In the genomic region with DNA sequence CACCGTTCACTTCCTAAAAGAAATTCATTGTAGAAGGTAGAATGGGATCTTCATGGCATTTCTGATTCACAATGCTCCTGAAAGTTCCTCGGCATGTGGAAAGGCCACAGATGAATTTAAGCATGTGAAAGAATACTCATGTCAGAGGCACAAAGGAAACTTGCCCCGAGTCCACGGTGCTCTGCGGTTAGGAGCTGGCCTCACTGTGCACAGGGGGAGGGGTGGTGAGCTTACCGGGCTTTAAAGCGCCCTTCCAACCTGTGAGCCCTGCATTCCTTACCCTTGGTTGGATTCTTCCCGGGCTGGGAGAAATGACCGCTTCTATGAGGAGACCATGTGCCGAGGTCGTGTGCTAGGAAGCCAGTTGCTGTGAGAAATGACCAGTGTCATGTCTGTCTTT, we compare ENCODE assay signal across 1 cellular context.
TF ChIP-seq lines count a peak whose summit lies in the region.

No MANE protein-coding gene starts in this region.

TF ChIP-seq in GM23338, 12 proteins besides CTCF, POLR2A, EP300 and RAD21:
- TF ChIP-seq, protein P1, sequence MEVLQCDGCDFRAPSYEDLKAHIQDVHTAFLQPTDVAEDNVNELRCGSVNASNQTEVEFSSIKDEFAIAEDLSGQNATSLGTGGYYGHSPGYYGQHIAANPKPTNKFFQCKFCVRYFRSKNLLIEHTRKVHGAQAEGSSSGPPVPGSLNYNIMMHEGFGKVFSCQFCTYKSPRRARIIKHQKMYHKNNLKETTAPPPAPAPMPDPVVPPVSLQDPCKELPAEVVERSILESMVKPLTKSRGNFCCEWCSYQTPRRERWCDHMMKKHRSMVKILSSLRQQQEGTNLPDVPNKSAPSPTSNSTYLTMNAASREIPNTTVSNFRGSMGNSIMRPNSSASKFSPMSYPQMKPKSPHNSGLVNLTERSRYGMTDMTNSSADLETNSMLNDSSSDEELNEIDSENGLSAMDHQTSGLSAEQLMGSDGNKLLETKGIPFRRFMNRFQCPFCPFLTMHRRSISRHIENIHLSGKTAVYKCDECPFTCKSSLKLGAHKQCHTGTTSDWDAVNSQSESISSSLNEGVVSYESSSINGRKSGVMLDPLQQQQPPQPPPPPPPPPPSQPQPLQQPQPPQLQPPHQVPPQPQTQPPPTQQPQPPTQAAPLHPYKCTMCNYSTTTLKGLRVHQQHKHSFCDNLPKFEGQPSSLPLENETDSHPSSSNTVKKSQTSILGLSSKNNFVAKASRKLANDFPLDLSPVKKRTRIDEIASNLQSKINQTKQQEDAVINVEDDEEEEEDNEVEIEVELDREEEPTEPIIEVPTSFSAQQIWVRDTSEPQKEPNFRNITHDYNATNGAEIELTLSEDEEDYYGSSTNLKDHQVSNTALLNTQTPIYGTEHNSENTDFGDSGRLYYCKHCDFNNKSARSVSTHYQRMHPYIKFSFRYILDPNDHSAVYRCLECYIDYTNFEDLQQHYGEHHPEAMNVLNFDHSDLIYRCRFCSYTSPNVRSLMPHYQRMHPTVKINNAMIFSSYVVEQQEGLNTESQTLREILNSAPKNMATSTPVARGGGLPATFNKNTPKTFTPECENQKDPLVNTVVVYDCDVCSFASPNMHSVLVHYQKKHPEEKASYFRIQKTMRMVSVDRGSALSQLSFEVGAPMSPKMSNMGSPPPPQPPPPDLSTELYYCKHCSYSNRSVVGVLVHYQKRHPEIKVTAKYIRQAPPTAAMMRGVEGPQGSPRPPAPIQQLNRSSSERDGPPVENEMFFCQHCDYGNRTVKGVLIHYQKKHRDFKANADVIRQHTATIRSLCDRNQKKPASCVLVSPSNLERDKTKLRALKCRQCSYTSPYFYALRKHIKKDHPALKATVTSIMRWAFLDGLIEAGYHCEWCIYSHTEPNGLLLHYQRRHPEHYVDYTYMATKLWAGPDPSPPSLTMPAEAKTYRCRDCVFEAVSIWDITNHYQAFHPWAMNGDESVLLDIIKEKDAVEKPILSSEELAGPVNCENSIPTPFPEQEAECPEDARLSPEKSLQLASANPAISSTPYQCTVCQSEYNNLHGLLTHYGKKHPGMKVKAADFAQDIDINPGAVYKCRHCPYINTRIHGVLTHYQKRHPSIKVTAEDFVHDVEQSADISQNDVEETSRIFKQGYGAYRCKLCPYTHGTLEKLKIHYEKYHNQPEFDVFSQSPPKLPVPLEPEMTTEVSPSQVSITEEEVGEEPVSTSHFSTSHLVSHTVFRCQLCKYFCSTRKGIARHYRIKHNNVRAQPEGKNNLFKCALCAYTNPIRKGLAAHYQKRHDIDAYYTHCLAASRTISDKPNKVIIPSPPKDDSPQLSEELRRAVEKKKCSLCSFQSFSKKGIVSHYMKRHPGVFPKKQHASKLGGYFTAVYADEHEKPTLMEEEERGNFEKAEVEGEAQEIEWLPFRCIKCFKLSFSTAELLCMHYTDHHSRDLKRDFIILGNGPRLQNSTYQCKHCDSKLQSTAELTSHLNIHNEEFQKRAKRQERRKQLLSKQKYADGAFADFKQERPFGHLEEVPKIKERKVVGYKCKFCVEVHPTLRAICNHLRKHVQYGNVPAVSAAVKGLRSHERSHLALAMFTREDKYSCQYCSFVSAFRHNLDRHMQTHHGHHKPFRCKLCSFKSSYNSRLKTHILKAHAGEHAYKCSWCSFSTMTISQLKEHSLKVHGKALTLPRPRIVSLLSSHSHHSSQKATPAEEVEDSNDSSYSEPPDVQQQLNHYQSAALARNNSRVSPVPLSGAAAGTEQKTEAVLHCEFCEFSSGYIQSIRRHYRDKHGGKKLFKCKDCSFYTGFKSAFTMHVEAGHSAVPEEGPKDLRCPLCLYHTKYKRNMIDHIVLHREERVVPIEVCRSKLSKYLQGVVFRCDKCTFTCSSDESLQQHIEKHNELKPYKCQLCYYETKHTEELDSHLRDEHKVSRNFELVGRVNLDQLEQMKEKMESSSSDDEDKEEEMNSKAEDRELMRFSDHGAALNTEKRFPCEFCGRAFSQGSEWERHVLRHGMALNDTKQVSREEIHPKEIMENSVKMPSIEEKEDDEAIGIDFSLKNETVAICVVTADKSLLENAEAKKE (CRISPR knock-in tag; IDR thresholded peaks at IDR 0.05), result no peak
- TF ChIP-seq, protein P2, sequence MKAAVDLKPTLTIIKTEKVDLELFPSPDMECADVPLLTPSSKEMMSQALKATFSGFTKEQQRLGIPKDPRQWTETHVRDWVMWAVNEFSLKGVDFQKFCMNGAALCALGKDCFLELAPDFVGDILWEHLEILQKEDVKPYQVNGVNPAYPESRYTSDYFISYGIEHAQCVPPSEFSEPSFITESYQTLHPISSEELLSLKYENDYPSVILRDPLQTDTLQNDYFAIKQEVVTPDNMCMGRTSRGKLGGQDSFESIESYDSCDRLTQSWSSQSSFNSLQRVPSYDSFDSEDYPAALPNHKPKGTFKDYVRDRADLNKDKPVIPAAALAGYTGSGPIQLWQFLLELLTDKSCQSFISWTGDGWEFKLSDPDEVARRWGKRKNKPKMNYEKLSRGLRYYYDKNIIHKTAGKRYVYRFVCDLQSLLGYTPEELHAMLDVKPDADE (IDR thresholded peaks at IDR 0.05), result no peak
- no peak for TF ChIP-seq EZH2 (IDR thresholded peaks at IDR 0.05; ENCODE audit: low read depth, unreplicated experiment)
- no peak for TF ChIP-seq ZNF114 (CRISPR knock-in tag; IDR thresholded peaks at IDR 0.05)
- no peak for TF ChIP-seq JUNB (IDR thresholded peaks at IDR 0.05; ENCODE audit: unreplicated experiment)
- TF ChIP-seq STAT1 (IDR thresholded peaks at IDR 0.05; ENCODE audit: unreplicated experiment), result no peak
- no peak for TF ChIP-seq CREB1 (CRISPR knock-in tag; IDR thresholded peaks at IDR 0.05; ENCODE audit: low read depth)
- TF ChIP-seq ZNF331 (CRISPR knock-in tag; IDR thresholded peaks at IDR 0.05; ENCODE audit: low read depth), result no peak
- TF ChIP-seq, protein P3, sequence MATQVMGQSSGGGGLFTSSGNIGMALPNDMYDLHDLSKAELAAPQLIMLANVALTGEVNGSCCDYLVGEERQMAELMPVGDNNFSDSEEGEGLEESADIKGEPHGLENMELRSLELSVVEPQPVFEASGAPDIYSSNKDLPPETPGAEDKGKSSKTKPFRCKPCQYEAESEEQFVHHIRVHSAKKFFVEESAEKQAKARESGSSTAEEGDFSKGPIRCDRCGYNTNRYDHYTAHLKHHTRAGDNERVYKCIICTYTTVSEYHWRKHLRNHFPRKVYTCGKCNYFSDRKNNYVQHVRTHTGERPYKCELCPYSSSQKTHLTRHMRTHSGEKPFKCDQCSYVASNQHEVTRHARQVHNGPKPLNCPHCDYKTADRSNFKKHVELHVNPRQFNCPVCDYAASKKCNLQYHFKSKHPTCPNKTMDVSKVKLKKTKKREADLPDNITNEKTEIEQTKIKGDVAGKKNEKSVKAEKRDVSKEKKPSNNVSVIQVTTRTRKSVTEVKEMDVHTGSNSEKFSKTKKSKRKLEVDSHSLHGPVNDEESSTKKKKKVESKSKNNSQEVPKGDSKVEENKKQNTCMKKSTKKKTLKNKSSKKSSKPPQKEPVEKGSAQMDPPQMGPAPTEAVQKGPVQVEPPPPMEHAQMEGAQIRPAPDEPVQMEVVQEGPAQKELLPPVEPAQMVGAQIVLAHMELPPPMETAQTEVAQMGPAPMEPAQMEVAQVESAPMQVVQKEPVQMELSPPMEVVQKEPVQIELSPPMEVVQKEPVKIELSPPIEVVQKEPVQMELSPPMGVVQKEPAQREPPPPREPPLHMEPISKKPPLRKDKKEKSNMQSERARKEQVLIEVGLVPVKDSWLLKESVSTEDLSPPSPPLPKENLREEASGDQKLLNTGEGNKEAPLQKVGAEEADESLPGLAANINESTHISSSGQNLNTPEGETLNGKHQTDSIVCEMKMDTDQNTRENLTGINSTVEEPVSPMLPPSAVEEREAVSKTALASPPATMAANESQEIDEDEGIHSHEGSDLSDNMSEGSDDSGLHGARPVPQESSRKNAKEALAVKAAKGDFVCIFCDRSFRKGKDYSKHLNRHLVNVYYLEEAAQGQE (IDR thresholded peaks at IDR 0.05; ENCODE audit: unreplicated experiment), result no peak
- TF ChIP-seq NANOG (IDR thresholded peaks at IDR 0.05; ENCODE audit: borderline replicate concordance), result no peak
- no peak for TF ChIP-seq POLR2AphosphoS5 (IDR thresholded peaks at IDR 0.05; ENCODE audit: low read depth)
